12 cellular contexts compared by ENCODE assay signal in genomic region chr18:44731160-44731865, GRCh38. TPM values are rescaled to one million over a fixed set of nuclear protein-coding genes. Genes with fewer than 3 reads are reported as not detected.
DNase-seq lines count a peak whose midpoint lies in the region; ATAC-seq, FAIRE-seq and TF ChIP-seq lines count a peak whose summit lies in the region.
"Had no signal": no experiment of that assay in that cellular context is flagged by ENCODE, and none has a peak within 500 bp of the region (broad histone marks: within the 10 kb centered on the region; RNA-seq: fewer than 3 reads in every experiment).

No MANE protein-coding gene starts in this region.

- H3K4ac ChIP-seq in trophoblast cell (ENCODE audit: low read depth, low read length): peak overlapping the region; percentile 50

- H4K8ac ChIP-seq in trophoblast cell (ENCODE audit: low read depth, low read length): peak overlapping the region; percentile 64

- no peak for FAIRE-seq in H54 (lab: Jason Lieb, UNC)
- FAIRE-seq: frontal cortex had no signal

- H2BK120ac ChIP-seq in trophoblast cell (ENCODE audit: insufficient read depth, low read length, poor library complexity): peak overlapping the region; percentile 83

- H3K4me2 ChIP-seq in KMS-11 (peak overlapping the region; percentile 73), trophoblast cell (ENCODE audit: low read length) (peak overlapping the region; percentile 17)

- H2AK5ac ChIP-seq in trophoblast cell (ENCODE audit: low read length): peak overlapping the region; percentile 96

- peak overlapping the region; percentile 85 for H3K18ac ChIP-seq in trophoblast cell (ENCODE audit: low read length)

- H3K4me3 Mint-ChIP-seq in activated T-helper 2 cell treated with anti-CD3 and anti-CD28 coated beads, Interferon-gamma antibody, Interleukin-2, Interleukin-4, amounts not matched to agents 10 μg/mL and 5 μg/mL and 100 μg/mL, durations not matched to agents 14 hours and 24 hours and 36 hours (ENCODE audit: low read depth): no peak overlapping the region

- H3K27me3 ChIP-seq in KMS-11 (ENCODE audit: insufficient read depth, low read depth) (no peaks in the 10 kb centered on the region), trophoblast cell (ENCODE audit: insufficient read depth, low read length) (no peaks in the 10 kb centered on the region), HAP-1 (ENCODE audit: low read depth) (no peaks in the 10 kb centered on the region)
- H3K27me3 ChIP-seq: colonic mucosa had no signal

- H3K4me1 ChIP-seq in KMS-11 (ENCODE audit: low read depth, poor library complexity, severe bottlenecking) (peaks cover 100% of the 10 kb centered on the region), trophoblast cell (ENCODE audit: control insufficient read depth in 1 of 2, insufficient read depth in 2 of 2, low read length in 2 of 2) (peaks cover 24 to 41% of the 10 kb centered on the region in 2 experiments), HAP-1 (no peaks in the 10 kb centered on the region; the same call in 1 of the 2 replicates)

- H3K27ac ChIP-seq in KMS-11 (peak overlapping the region; percentile 77), trophoblast cell (ENCODE audit: low read depth, low read length) (peak overlapping the region; percentile 85)
- H3K27ac ChIP-seq: colonic mucosa had no signal

- DNase-seq in activated T-helper 2 cell treated with anti-CD3 and anti-CD28 coated beads, Interferon-gamma antibody, Interleukin-2, Interleukin-4, amounts not matched to agents 10 μg/mL and 5 μg/mL and 100 μg/mL, durations not matched to agents 14 hours and 24 hours and 36 hours (ENCODE audit: low spot score): no peak
- DNase-seq in trophoblast cell (no peak), H54 (ENCODE audit: insufficient read length, low spot score) (no peak), DMS79 (lab: John Stamatoyannopoulos, UW) (no peak), HAP-1 (ENCODE audit: low spot score in 2 of 2) (no peak), superior temporal gyrus (ENCODE audit: extremely low spot score) (no peak)
- DNase-seq: activated gamma-delta T cell treated with Interleukin-2 at 50 U/mL for 16 hours, colonic mucosa, NCI-H1417 had no signal

- peak overlapping the region; percentile 8 for H4K12ac ChIP-seq in trophoblast cell (ENCODE audit: low read depth, low read length)

- H3K9me3 ChIP-seq in trophoblast cell (ENCODE audit: insufficient read depth, low read depth, low read length) (no peaks in the 10 kb centered on the region), HAP-1 (no peaks in the 10 kb centered on the region)
- H3K9me3 ChIP-seq: colonic mucosa had no signal

- peak overlapping the region; percentile 91 for H2BK12ac ChIP-seq in trophoblast cell (ENCODE audit: low read length)

- H3K4me1 Mint-ChIP-seq in activated T-helper 2 cell treated with anti-CD3 and anti-CD28 coated beads, Interferon-gamma antibody, Interleukin-2, Interleukin-4, amounts not matched to agents 10 μg/mL and 5 μg/mL and 100 μg/mL, durations not matched to agents 14 hours and 24 hours and 36 hours (ENCODE audit: low read depth): peaks cover 96% of the 10 kb centered on the region

- H4K20me1 ChIP-seq in KMS-11 (ENCODE audit: insufficient read depth): no peaks in the 10 kb centered on the region

- H2BK5ac ChIP-seq in trophoblast cell (ENCODE audit: low read depth, low read length, poor library complexity): peak overlapping the region; percentile 81

- no peak overlapping the region for H3K4me3 ChIP-seq in KMS-11 (IDR thresholded peaks at IDR 0.05; ENCODE audit: insufficient read depth, low read depth, low read length)
- no peak overlapping the region for H3K4me3 ChIP-seq in trophoblast cell (ENCODE audit: low read depth, low read length)
- H3K4me3 ChIP-seq in HAP-1: no peak overlapping the region
- H3K4me3 ChIP-seq: colonic mucosa had no signal

- H3K27ac Mint-ChIP-seq in activated T-helper 2 cell treated with anti-CD3 and anti-CD28 coated beads, Interferon-gamma antibody, Interleukin-2, Interleukin-4, amounts not matched to agents 10 μg/mL and 5 μg/mL and 100 μg/mL, durations not matched to agents 14 hours and 24 hours and 36 hours: peak overlapping the region; percentile 81

- TF ChIP-seq CTCF in KMS-11 (conservative IDR thresholded peaks at IDR 0.05; ENCODE audit: low read depth, low read length): no peak

- H2AFZ ChIP-seq in KMS-11 (ENCODE audit: low read depth) (no peak overlapping the region), trophoblast cell (ENCODE audit: insufficient read depth, low read length, poor library complexity) (peak overlapping the region; percentile 10)

- TF ChIP-seq POLR2A in GM18505 (IDR thresholded peaks at IDR 0.05; ENCODE audit: borderline replicate concordance, extremely low read depth, insufficient read depth, insufficient read length) (peak; percentile 9), H54 (IDR thresholded peaks at IDR 0.05; ENCODE audit: low read depth, low read length) (no peak)

- intact Hi-C loops in activated T-helper 2 cell treated with anti-CD3 and anti-CD28 coated beads, Interferon-gamma antibody, Interleukin-2, Interleukin-4, amounts not matched to agents 10 μg/mL and 5 μg/mL and 100 μg/mL, durations not matched to agents 14 hours and 24 hours and 36 hours (cut with micrococcal nuclease): loop anchor here (5.0 kb wide), 1 partner anchor 224 kb away; no protein-coding TSS in a partner anchor

- peaks cover 81% of the 10 kb centered on the region for H3K79me2 ChIP-seq in KMS-11 (ENCODE audit: insufficient read depth, low read depth)
- H3K79me2 ChIP-seq in trophoblast cell (ENCODE audit: control insufficient read depth, insufficient read depth, low read length, poor library complexity): peaks cover 9% of the 10 kb centered on the region

- H3K9ac ChIP-seq in KMS-11 (peak overlapping the region; percentile 11; the same call in 1 of the 2 replicates), trophoblast cell (ENCODE audit: low read length) (no peak overlapping the region)

- H3K27me3 Mint-ChIP-seq in activated T-helper 2 cell treated with anti-CD3 and anti-CD28 coated beads, Interferon-gamma antibody, Interleukin-2, Interleukin-4, amounts not matched to agents 10 μg/mL and 5 μg/mL and 100 μg/mL, durations not matched to agents 14 hours and 24 hours and 36 hours (ENCODE audit: low read depth): no peaks in the 10 kb centered on the region

- WGBS in trophoblast cell (ENCODE audit: extremely low coverage, insufficient coverage, insufficient read length): no CpG with 5 or more reads among the region's 11 CpGs

- peaks cover 15% of the 10 kb centered on the region for H3K36me3 Mint-ChIP-seq in activated T-helper 2 cell treated with anti-CD3 and anti-CD28 coated beads, Interferon-gamma antibody, Interleukin-2, Interleukin-4, amounts not matched to agents 10 μg/mL and 5 μg/mL and 100 μg/mL, durations not matched to agents 14 hours and 24 hours and 36 hours (ENCODE audit: low read depth)

- in situ Hi-C loops in HAP-1 (cut with MboI; ENCODE audit: low sequenced_read_pairs): no loop called here

- peak overlapping the region; percentile 76 for H3K14ac ChIP-seq in trophoblast cell (ENCODE audit: low read length)

- H3K9me3 Mint-ChIP-seq in activated T-helper 2 cell treated with anti-CD3 and anti-CD28 coated beads, Interferon-gamma antibody, Interleukin-2, Interleukin-4, amounts not matched to agents 10 μg/mL and 5 μg/mL and 100 μg/mL, durations not matched to agents 14 hours and 24 hours and 36 hours: no peaks in the 10 kb centered on the region

- no peaks in the 10 kb centered on the region for H3K36me3 ChIP-seq in KMS-11 (ENCODE audit: insufficient read depth)
- no peaks in the 10 kb centered on the region for H3K36me3 ChIP-seq in trophoblast cell (ENCODE audit: control insufficient read depth in 1 of 2, insufficient read depth in 2 of 2, low read length in 2 of 2)
- H3K36me3 ChIP-seq in HAP-1 (replicated peaks): no peaks in the 10 kb centered on the region
- H3K36me3 ChIP-seq: colonic mucosa had no signal

- peaks cover 22% of the 10 kb centered on the region for H3K79me1 ChIP-seq in trophoblast cell (ENCODE audit: low read length)

- no peak for ATAC-seq in GM18505 (IDR thresholded peaks at IDR 0.05; ENCODE audit: unreplicated experiment)

- H3K23ac ChIP-seq in trophoblast cell (ENCODE audit: low read length): no peak overlapping the region

- peak overlapping the region; percentile 87 for H4K91ac ChIP-seq in trophoblast cell (ENCODE audit: low read depth, low read length)

RNA-seq across cellular contexts. Expression of gene SETBP1, which starts 50.6 kb away (rescaled TPM):
- total RNA-seq in activated T-helper 2 cell treated with anti-CD3 and anti-CD28 coated beads, Interferon-gamma antibody, Interleukin-2, Interleukin-4, amounts not matched to agents 10 μg/mL and 5 μg/mL and 100 μg/mL, durations not matched to agents 14 hours and 24 hours and 36 hours: 27.3 and 27.4 TPM in 2 replicates
- 6.5 and 7.2 TPM in 2 replicates for polyA plus RNA-seq in trophoblast cell (2013)
